In the genomic region with DNA sequence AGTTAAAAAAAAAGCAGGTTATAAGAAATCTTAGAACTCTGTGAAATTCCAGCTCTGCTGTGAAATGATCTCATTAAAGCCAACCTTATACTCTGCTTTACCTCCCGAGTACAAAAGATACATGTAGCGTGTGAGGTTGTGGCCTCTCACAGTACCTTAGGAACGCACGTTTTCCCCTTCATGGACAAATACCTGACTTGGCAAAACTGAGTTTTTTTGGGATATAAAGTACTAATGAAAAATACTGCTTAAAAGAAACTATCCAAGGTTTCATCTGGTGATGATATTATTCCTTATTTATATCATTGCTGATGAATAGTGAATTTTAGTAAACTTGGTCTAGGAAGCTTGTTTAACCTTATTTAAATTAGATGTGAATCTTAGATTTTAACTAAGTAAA, we compare ENCODE assay signal across 23 cellular contexts. TPM values are rescaled to one million over a fixed set of nuclear protein-coding genes. Genes with fewer than 3 reads are reported as not detected.
DNase-seq lines count a peak whose midpoint lies in the region; ATAC-seq, FAIRE-seq and TF ChIP-seq lines count a peak whose summit lies in the region.
"Had no signal": no experiment of that assay in that cellular context is flagged by ENCODE, and none has a peak within 500 bp of the region (broad histone marks: within the 10 kb centered on the region; RNA-seq: fewer than 3 reads in every experiment).

No MANE protein-coding gene starts in this region.

- TF ChIP-seq CTCF in HepG2 (CRISPR knock-in tag; IDR thresholded peaks at IDR 0.05) (no peak), right lobe of liver (IDR thresholded peaks at IDR 0.05) (no peak), GM23338 (conservative IDR thresholded peaks at IDR 0.05; ENCODE audit: low read depth in 2 of 2) (no peak), K562 (IDR thresholded peaks at IDR 0.05 in 2 of 3, conservative IDR thresholded peaks at IDR 0.05 in 1 of 3; ENCODE audit: insufficient read depth in 2 of 3, low read depth in 1 of 3, low read length in 3 of 3) (no peak), Caco-2 (IDR thresholded peaks at IDR 0.05; ENCODE audit: insufficient read depth in 1 of 2, low read depth in 1 of 2, low read length in 1 of 2, severe bottlenecking in 1 of 2, unreplicated experiment in 1 of 2) (no peak)

- H3K9me2 ChIP-seq in GM23338 (ENCODE audit: insufficient read depth), result no peaks in the 10 kb centered on the region

- WGBS in HepG2 (ENCODE audit: low lambda C conversion rate), result 97% methylated on average over 4 of the region's 4 CpGs
- WGBS in right lobe of liver (ENCODE audit: insufficient coverage, low coverage, low lambda C conversion rate, missing lambda C conversion rate), result 75% methylated on average over 4 of the region's 4 CpGs
- 57% methylated on average over 4 of the region's 4 CpGs for WGBS in K562 (ENCODE audit: insufficient coverage, low coverage, missing lambda C conversion rate)

- POLR2A ChIA-PET in activated CD4-positive, alpha-beta T cell treated with anti-CD3 and anti-CD28 coated beads, Interleukin-2, amount 10 ng/mL, durations not matched to agents 7 days and 5 days (lab: Charles Lee), result no interaction called here
- POLR2A ChIA-PET in HepG2 (lab: Yijun Ruan, JAX), result interaction anchor here (1.7 kb wide), 1 partner anchor 50 kb away, joined by 5 read pairs; the partner anchor contains the start of gene WWC2
- POLR2A ChIA-PET in K562 (lab: Yijun Ruan, JAX), result no interaction called here
- POLR2A ChIA-PET in Caco-2 (lab: Charles Lee), result no interaction called here

- no peak overlapping the region for H3K4me3 ChIP-seq in HepG2 (replicated peaks in 1 of 3; ENCODE audit: insufficient read depth in 1 of 3, low read depth in 2 of 3, low read length in 3 of 3)
- H3K4me3 ChIP-seq in right lobe of liver, result no peak overlapping the region
- H3K4me3 ChIP-seq in GM23338, result no peak overlapping the region
- H3K4me3 ChIP-seq in K562, result no peak overlapping the region
- H3K4me3 ChIP-seq in Caco-2 (ENCODE audit: low read depth, low read length), result no peak overlapping the region
- H3K4me3 ChIP-seq: BLaER1, GM12878 had no signal

- TF ChIP-seq RAD21 in HepG2 (CRISPR knock-in tag; IDR thresholded peaks at IDR 0.05) (no peak), K562 (CRISPR knock-in tag; conservative IDR thresholded peaks at IDR 0.05 in 1 of 2, IDR thresholded peaks at IDR 0.05 in 1 of 2) (no peak)

- H2AFZ ChIP-seq in HepG2 (ENCODE audit: low read length), result no peak overlapping the region
- H2AFZ ChIP-seq in GM23338, result no peak overlapping the region
- no peak overlapping the region for H2AFZ ChIP-seq in K562 (ENCODE audit: low read depth, low read length)

- H3K9me3 Mint-ChIP-seq in activated CD4-positive, alpha-beta T cell treated with anti-CD3 and anti-CD28 coated beads, Interleukin-2, amount 10 ng/mL, durations not matched to agents 24 days and 14 days, result no peaks in the 10 kb centered on the region
- no peaks in the 10 kb centered on the region for H3K9me3 Mint-ChIP-seq in activated CD4-positive, alpha-beta T cell treated with anti-CD3 and anti-CD28 coated beads, Interleukin-2, amount 10 ng/mL, durations not matched to agents 7 days and 5 days
- H3K9me3 Mint-ChIP-seq in GM23338, result no peaks in the 10 kb centered on the region
- H3K9me3 Mint-ChIP-seq in Caco-2 (ENCODE audit: unreplicated experiment), result no peaks in the 10 kb centered on the region
- H3K9me3 Mint-ChIP-seq: CD14-positive monocyte; CD4-positive, alpha-beta memory T cell; CD4-positive, CD25-positive, alpha-beta regulatory T cell; CD8-positive, alpha-beta memory T cell had no signal

- CTCF ChIA-PET in activated CD4-positive, alpha-beta T cell treated with anti-CD3 and anti-CD28 coated beads, Interleukin-2, amount 10 ng/mL, durations not matched to agents 7 days and 5 days (lab: Charles Lee), result interaction anchor here (0.7 kb wide), 1 partner anchor 325 kb away, joined by 4 read pairs; no protein-coding TSS in a partner anchor
- CTCF ChIA-PET in HepG2 (lab: Yijun Ruan, JAX; ENCODE audit: low intra/inter-chr PET ratio, low total read pairs), result no interaction called here
- CTCF ChIA-PET in K562 (lab: Yijun Ruan, JAX; ENCODE audit: low intra/inter-chr PET ratio), result no interaction called here
- CTCF ChIA-PET in Caco-2 (lab: Charles Lee), result no interaction called here

- H3K9ac ChIP-seq in HepG2 (ENCODE audit: insufficient read depth, low read depth, low read length) (no peak overlapping the region), K562 (ENCODE audit: insufficient read depth in 1 of 2, low read depth in 2 of 2, low read length in 2 of 2) (no peak overlapping the region)
- H3K9ac ChIP-seq: BLaER1 had no signal

- no peak overlapping the region for H3K4me3 Mint-ChIP-seq in activated CD4-positive, alpha-beta T cell treated with anti-CD3 and anti-CD28 coated beads, Interleukin-2, amount 10 ng/mL, durations not matched to agents 24 days and 14 days
- H3K4me3 Mint-ChIP-seq in activated CD4-positive, alpha-beta T cell treated with anti-CD3 and anti-CD28 coated beads, Interleukin-2, amount 10 ng/mL, durations not matched to agents 7 days and 5 days, result no peak overlapping the region
- H3K4me3 Mint-ChIP-seq in GM23338 (no peak overlapping the region), Caco-2 (ENCODE audit: unreplicated experiment) (no peak overlapping the region)
- H3K4me3 Mint-ChIP-seq: CD14-positive monocyte; CD4-positive, alpha-beta memory T cell; CD4-positive, CD25-positive, alpha-beta regulatory T cell; CD8-positive, alpha-beta memory T cell had no signal

- H3K27ac Mint-ChIP-seq in activated CD4-positive, alpha-beta T cell treated with anti-CD3 and anti-CD28 coated beads, Interleukin-2, amount 10 ng/mL, durations not matched to agents 24 days and 14 days, result no peak overlapping the region
- no peak overlapping the region for H3K27ac Mint-ChIP-seq in activated CD4-positive, alpha-beta T cell treated with anti-CD3 and anti-CD28 coated beads, Interleukin-2, amount 10 ng/mL, durations not matched to agents 7 days and 5 days
- no peak overlapping the region for H3K27ac Mint-ChIP-seq in GM23338
- H3K27ac Mint-ChIP-seq in Caco-2 (ENCODE audit: unreplicated experiment), result no peak overlapping the region
- H3K27ac Mint-ChIP-seq: CD14-positive monocyte; CD4-positive, alpha-beta memory T cell; CD4-positive, CD25-positive, alpha-beta regulatory T cell had no signal

- H3K9me1 ChIP-seq in K562 (ENCODE audit: control insufficient read depth, insufficient read depth, low read length), result no peaks in the 10 kb centered on the region

- H3K4me1 ChIP-seq in HepG2 (ENCODE audit: insufficient read depth, low read length), result peaks cover 63% of the 10 kb centered on the region
- H3K4me1 ChIP-seq in right lobe of liver, result peaks cover 0 to 18% (median 5%) of the 10 kb centered on the region in 4 donors
- peaks cover 28% of the 10 kb centered on the region for H3K4me1 ChIP-seq in GM23338 (ENCODE audit: insufficient read depth)
- peaks cover 0 to 14% of the 10 kb centered on the region in 2 experiments; a peak in 4 of 5 replicates for H3K4me1 ChIP-seq in K562 (replicated peaks in 1 of 2; ENCODE audit: control insufficient read depth in 2 of 2, insufficient read depth in 2 of 2, low read length in 2 of 2)
- H3K4me1 ChIP-seq in Caco-2, result peaks cover 32% of the 10 kb centered on the region

- H3K79me2 ChIP-seq in HepG2 (ENCODE audit: insufficient read depth, low read length), result peaks cover 81% of the 10 kb centered on the region
- H3K79me2 ChIP-seq in GM23338 (replicated peaks; ENCODE audit: insufficient read depth), result peaks cover 100% of the 10 kb centered on the region
- H3K79me2 ChIP-seq in K562 (ENCODE audit: control insufficient read depth, insufficient read depth, low read length), result peaks cover 7% of the 10 kb centered on the region; the same call in 1 of the 3 replicates

- H3K27ac ChIP-seq in HepG2 (ENCODE audit: extremely low read length, insufficient read depth, low read length), result no peak overlapping the region
- H3K27ac ChIP-seq in right lobe of liver, result no peak overlapping the region
- H3K27ac ChIP-seq in GM23338 (ENCODE audit: low read depth), result peak overlapping the region; percentile 63; the same call in 1 of the 2 replicates
- H3K27ac ChIP-seq in K562 (ENCODE audit: extremely low read depth, low read depth, low read length), result no peak overlapping the region
- H3K27ac ChIP-seq: 22Rv1, BLaER1 had no signal

- H3K4me2 ChIP-seq in HepG2 (ENCODE audit: low read depth, low read length), result no peak overlapping the region
- H3K4me2 ChIP-seq in GM23338, result no peak overlapping the region
- no peak overlapping the region for H3K4me2 ChIP-seq in K562 (ENCODE audit: insufficient read depth, low read length)
- H3K4me2 ChIP-seq: BLaER1 had no signal

- H3F3A ChIP-seq in GM23338 (replicated peaks; ENCODE audit: low read depth), result no peaks in the 10 kb centered on the region

- H4K20me1 ChIP-seq in HepG2 (ENCODE audit: insufficient read depth, low read length), result peaks cover 41% of the 10 kb centered on the region
- H4K20me1 ChIP-seq in GM23338 (replicated peaks; ENCODE audit: insufficient read depth), result peaks cover 43% of the 10 kb centered on the region
- peaks cover 4% of the 10 kb centered on the region for H4K20me1 ChIP-seq in K562 (replicated peaks; ENCODE audit: control insufficient read depth, insufficient read depth, low read length)

- H3K9me3 ChIP-seq in HepG2 (ENCODE audit: low read length) (no peaks in the 10 kb centered on the region), right lobe of liver (no peaks in the 10 kb centered on the region), K562 (replicated peaks; ENCODE audit: control insufficient read depth, insufficient read depth, low read depth, low read length) (no peaks in the 10 kb centered on the region), Caco-2 (0 out of 2 replicates have a peak, but pooled peaks cover 2% of the 10 kb centered on the region)
- H3K9me3 ChIP-seq: BE2C, BLaER1 had no signal

- no peaks in the 10 kb centered on the region for H3K27me3 ChIP-seq in HepG2 (ENCODE audit: control insufficient read depth in 1 of 2, insufficient read depth in 2 of 2, low read length in 2 of 2)
- no peaks in the 10 kb centered on the region for H3K27me3 ChIP-seq in right lobe of liver
- H3K27me3 ChIP-seq in GM23338 (ENCODE audit: insufficient read depth), result no peaks in the 10 kb centered on the region
- no peaks in the 10 kb centered on the region for H3K27me3 ChIP-seq in K562 (ENCODE audit: control insufficient read depth in 2 of 2, insufficient read depth in 2 of 2, low read length in 2 of 2)
- no peaks in the 10 kb centered on the region for H3K27me3 ChIP-seq in Caco-2 (replicated peaks; ENCODE audit: control insufficient read depth, insufficient read depth, low read length)
- H3K27me3 ChIP-seq: BE2C, BLaER1 had no signal

- H3K27me3 Mint-ChIP-seq in activated CD4-positive, alpha-beta T cell treated with anti-CD3 and anti-CD28 coated beads, Interleukin-2, amount 10 ng/mL, durations not matched to agents 24 days and 14 days, result peaks cover 7% of the 10 kb centered on the region
- H3K27me3 Mint-ChIP-seq in activated CD4-positive, alpha-beta T cell treated with anti-CD3 and anti-CD28 coated beads, Interleukin-2, amount 10 ng/mL, durations not matched to agents 7 days and 5 days, result no peaks in the 10 kb centered on the region
- H3K27me3 Mint-ChIP-seq in GM23338 (ENCODE audit: insufficient read depth, low read depth, poor library complexity) (peaks cover 2% of the 10 kb centered on the region), Caco-2 (ENCODE audit: insufficient read depth, unreplicated experiment) (no peaks in the 10 kb centered on the region)

- H3K36me3 ChIP-seq in HepG2 (replicated peaks in 1 of 2; ENCODE audit: control insufficient read depth in 1 of 2, insufficient read depth in 2 of 2, low read length in 2 of 2) (no peaks in the 10 kb centered on the region), right lobe of liver (no peaks in the 10 kb centered on the region), GM23338 (ENCODE audit: insufficient read depth) (no peaks in the 10 kb centered on the region), K562 (ENCODE audit: control insufficient read depth, insufficient read depth, low read length) (no peaks in the 10 kb centered on the region), Caco-2 (ENCODE audit: control insufficient read depth, insufficient read depth, low read length) (no peaks in the 10 kb centered on the region)
- H3K36me3 ChIP-seq: BE2C, BLaER1 had no signal

- ATAC-seq in HepG2, result no peak
- no peak for ATAC-seq in right lobe of liver
- no peak for ATAC-seq in GM23338
- no peak for ATAC-seq in K562
- ATAC-seq: GM12878 had no signal

- in situ Hi-C loops in HepG2 (cut with HindIII; ENCODE audit: extremely low pct_ligation_motif_present, low pct_unique_long_range_greater_than_20kb), result no loop called here
- in situ Hi-C loops in K562 (cut with MboI), result no loop called here

- DNase-seq in activated CD4-positive, alpha-beta T cell treated with anti-CD3 and anti-CD28 coated beads, Interleukin-2, amount 10 ng/mL, durations not matched to agents 24 days and 14 days, result peak; percentile 13
- DNase-seq in activated CD4-positive, alpha-beta T cell treated with anti-CD3 and anti-CD28 coated beads, Interleukin-2, amount 10 ng/mL, durations not matched to agents 7 days and 5 days, result no peak
- DNase-seq in HepG2 (ENCODE audit: low spot score), result no peak
- no peak for DNase-seq in right lobe of liver
- DNase-seq in GM23338 (ENCODE audit: low spot score), result no peak
- DNase-seq in K562 (ENCODE audit: extremely low read depth in 1 of 4, low spot score in 3 of 4), result no peak
- no peak for DNase-seq in GM19240 (ENCODE audit: insufficient read length, low spot score)
- no peak for DNase-seq in Caco-2
- DNase-seq: ACHN; BE2C; Calu3; CD4-positive, alpha-beta memory T cell; CD4-positive, CD25-positive, alpha-beta regulatory T cell; CD8-positive, alpha-beta memory T cell; COR-L47; DMS79 treated with DMSO at 0.1 percent for 48 hours; GDM1 had no signal

- BruUV-seq in HepG2 (replicated peaks; lab: Mats Ljungman, UMichigan), result no TSS peak
- no TSS peak for BruUV-seq in K562 (replicated peaks; lab: Mats Ljungman, UMichigan)
- no TSS peak for BruUV-seq in Caco-2 (replicated peaks; lab: Mats Ljungman, UMichigan)

- TF ChIP-seq EP300 in HepG2 (IDR thresholded peaks at IDR 0.05; ENCODE audit: low read depth in 2 of 2, low read length in 2 of 2) (no peak), HepG2 (CRISPR knock-in tag; IDR thresholded peaks at IDR 0.05; ENCODE audit: borderline replicate concordance) (no peak), K562 (IDR thresholded peaks at IDR 0.05; ENCODE audit: low read length) (no peak)

- no peaks in the 10 kb centered on the region for H3K4me1 Mint-ChIP-seq in activated CD4-positive, alpha-beta T cell treated with anti-CD3 and anti-CD28 coated beads, Interleukin-2, amount 10 ng/mL, durations not matched to agents 24 days and 14 days
- no peaks in the 10 kb centered on the region for H3K4me1 Mint-ChIP-seq in activated CD4-positive, alpha-beta T cell treated with anti-CD3 and anti-CD28 coated beads, Interleukin-2, amount 10 ng/mL, durations not matched to agents 7 days and 5 days
- peaks cover 34% of the 10 kb centered on the region for H3K4me1 Mint-ChIP-seq in GM23338
- peaks cover 20% of the 10 kb centered on the region for H3K4me1 Mint-ChIP-seq in Caco-2 (ENCODE audit: low read depth, unreplicated experiment)
- H3K4me1 Mint-ChIP-seq: CD14-positive monocyte had no signal

- intact Hi-C loops in activated CD4-positive, alpha-beta T cell treated with anti-CD3 and anti-CD28 coated beads, Interleukin-2, amount 10 ng/mL, durations not matched to agents 24 days and 14 days (cut with micrococcal nuclease), result no loop called here
- intact Hi-C loops in HepG2 (cut with micrococcal nuclease; ENCODE audit: unreplicated experiment) (no loop called here), right lobe of liver (cut with DNase I) (no loop called here), K562 (cut with micrococcal nuclease) (no loop called here), Caco-2 (cut with micrococcal nuclease; ENCODE audit: unreplicated experiment) (no loop called here)

- FAIRE-seq in HepG2 (lab: Jason Lieb, UNC) (no peak), K562 (lab: Jason Lieb, UNC) (no peak)
- FAIRE-seq: D721Med, GM12878, GM19239 had no signal

- no peak for TF ChIP-seq POLR2A in HepG2 (IDR thresholded peaks at IDR 0.05; ENCODE audit: insufficient read depth in 1 of 2, low read depth in 2 of 2, low read length in 2 of 2)
- TF ChIP-seq POLR2A in right lobe of liver (IDR thresholded peaks at IDR 0.05), result no peak
- TF ChIP-seq POLR2A in K562 (conservative IDR thresholded peaks at IDR 0.05), result no peak

- H3K36me3 Mint-ChIP-seq in activated CD4-positive, alpha-beta T cell treated with anti-CD3 and anti-CD28 coated beads, Interleukin-2, amount 10 ng/mL, durations not matched to agents 24 days and 14 days (ENCODE audit: low read depth), result no peaks in the 10 kb centered on the region
- no peaks in the 10 kb centered on the region for H3K36me3 Mint-ChIP-seq in activated CD4-positive, alpha-beta T cell treated with anti-CD3 and anti-CD28 coated beads, Interleukin-2, amount 10 ng/mL, durations not matched to agents 7 days and 5 days (ENCODE audit: low read depth)
- H3K36me3 Mint-ChIP-seq in GM23338 (ENCODE audit: low read depth) (no peaks in the 10 kb centered on the region), Caco-2 (ENCODE audit: insufficient read depth, unreplicated experiment) (peaks cover 13% of the 10 kb centered on the region)
- H3K36me3 Mint-ChIP-seq: CD14-positive monocyte; CD4-positive, alpha-beta memory T cell; CD4-positive, CD25-positive, alpha-beta regulatory T cell; CD8-positive, alpha-beta memory T cell had no signal

RNA-seq across cellular contexts. Expression of gene WWC2, which starts 48.9 kb away (rescaled TPM):
- total RNA-seq in activated CD4-positive, alpha-beta T cell treated with anti-CD3 and anti-CD28 coated beads, Interleukin-2, amount 10 ng/mL, durations not matched to agents 24 days and 14 days, result 0.40 and 0.45 TPM in 2 replicates
- under 1 TPM; 0.25 to 0.52 TPM for total RNA-seq in activated CD4-positive, alpha-beta T cell treated with anti-CD3 and anti-CD28 coated beads, Interleukin-2, amount 10 ng/mL, durations not matched to agents 7 days and 5 days
- total RNA-seq in HepG2 (2016; rRNA removed; fragmentation: Illumina TruSeq; extraction: Trizol) (40.0 and 44.6 TPM in 2 replicates), right lobe of liver (10 to 100 TPM; 19.5 to 48.9 (median 34.4) TPM), K562 (2014; rRNA removed) (19.3 and 21.1 TPM in 2 replicates), K562 (2014; rRNA removed; fragmentation: Illumina TruSeq; extraction: Trizol) (21.6 and 25.9 TPM in 2 replicates), K562 (2015; rRNA removed; fragmentation: Illumina TruSeq; extraction: Trizol) (23.8 and 25.5 TPM in 2 replicates), K562 (2021) (36.8 and 39.4 TPM in 2 replicates), Caco-2 (2022) (120 and 126 TPM in 2 replicates)
- 9.4 and 9.9 TPM in 2 replicates for total RNA-seq in HepG2 (2016; cell fraction: cytosol; rRNA removed; fragmentation: Illumina TruSeq; extraction: Trizol; ENCODE audit: low read depth)
- total RNA-seq in HepG2 (2016; cell fraction: insoluble cytoplasmic fraction; rRNA removed; fragmentation: Illumina TruSeq; extraction: Trizol), result 39.3 and 44.7 TPM in 2 replicates
- total RNA-seq in HepG2 (2016; cell fraction: membrane; rRNA removed; fragmentation: Illumina TruSeq; extraction: Trizol), result 20.4 and 25.6 TPM in 2 replicates
- total RNA-seq in HepG2 (2016; cell fraction: nucleus; rRNA removed; fragmentation: Illumina TruSeq; extraction: Trizol), result 53.6 and 60.5 TPM in 2 replicates
- polyA plus RNA-seq in HepG2 (2011; rRNA removed) (39.9 and 50.1 TPM in 2 replicates), GM23338 (2016; fragmentation: Nextera tagmentation; extraction: Ambion mirVana) (48.9 and 50.5 TPM in 2 replicates), K562 (2011; rRNA removed) (3.7 and 11.8 TPM in 2 replicates), K562 (2014; fragmentation: Illumina TruSeq; extraction: Trizol) (18.9 and 19.6 TPM in 2 replicates), K562 (2014; fragmentation: Nextera tagmentation; extraction: Ambion mirVana) (1 to 10 TPM; 3.9 to 5.6 TPM), K562 (2014; rRNA removed) (13.1 and 13.6 TPM in 2 replicates)
- polyA plus RNA-seq in HepG2 (2011; cell fraction: cytosol; rRNA removed), result 28.1 and 30.9 TPM in 2 replicates
- 89.9 and 101 TPM in 2 replicates for polyA plus RNA-seq in HepG2 (2011; cell fraction: nucleus; rRNA removed)
- 43.9 and 54.9 TPM in 2 replicates for polyA plus RNA-seq in HepG2 (2012)
- 0.82 and 1.0 TPM in 2 replicates for polyA plus RNA-seq in HepG2 (2016; cell fraction: cytosol; fragmentation: Illumina TruSeq; extraction: Trizol; ENCODE audit: low read depth)
- polyA plus RNA-seq in HepG2 (2016; cell fraction: insoluble cytoplasmic fraction; fragmentation: Illumina TruSeq; extraction: Trizol; ENCODE audit: low read depth), result 26.2 and 27.1 TPM in 2 replicates
- polyA plus RNA-seq in HepG2 (2016; cell fraction: membrane; fragmentation: Illumina TruSeq; extraction: Trizol; ENCODE audit: low read depth), result 5.2 and 6.2 TPM in 2 replicates
- polyA plus RNA-seq in HepG2 (2016; cell fraction: nucleus; fragmentation: Illumina TruSeq; extraction: Trizol; ENCODE audit: insufficient read depth, low read depth), result 41.4 and 50.5 TPM in 2 replicates
- polyA minus RNA-seq in HepG2 (2011; rRNA and poly(A)+ RNA removed; ENCODE audit: low replicate concordance), result 11.7 and 43.0 TPM in 2 replicates
- 33.9 and 36.8 TPM in 2 replicates for polyA minus RNA-seq in HepG2 (2011; cell fraction: cytosol; rRNA and poly(A)+ RNA removed)
- 200 and 232 TPM in 2 replicates for polyA minus RNA-seq in HepG2 (2011; cell fraction: nucleus; rRNA and poly(A)+ RNA removed)
- 64.7 and 74.2 TPM in 2 replicates for total RNA-seq in GM23338 (2014; rRNA removed; shearing (Covaris generic))
- 4.6 and 29.4 TPM in 2 replicates for total RNA-seq in K562 (2011; cell fraction: chromatin; rRNA removed; ENCODE audit: low replicate concordance)
- total RNA-seq in K562 (2011; cell fraction: nucleolus; rRNA removed), result 2.0 and 3.8 TPM in 2 replicates
- 9.3 and 9.9 TPM in 2 replicates for total RNA-seq in K562 (2011; cell fraction: nucleoplasm; rRNA removed)
- polyA plus RNA-seq in K562 (2011; cell fraction: cytosol; rRNA removed), result 1.2 and 6.5 TPM in 2 replicates
- polyA plus RNA-seq in K562 (2011; cell fraction: nucleus; rRNA removed), result 5.6 and 25.8 TPM in 2 replicates
- polyA plus RNA-seq in K562 (2012), result 11.4 and 14.0 TPM in 2 replicates
- 5.0 and 26.1 TPM in 2 replicates for polyA minus RNA-seq in K562 (2011; rRNA and poly(A)+ RNA removed)
- polyA minus RNA-seq in K562 (2011; cell fraction: cytosol; rRNA and poly(A)+ RNA removed), result 2.3 and 15.6 TPM in 2 replicates
- polyA minus RNA-seq in K562 (2011; cell fraction: nucleus; rRNA and poly(A)+ RNA removed), result 5.1 and 31.1 TPM in 2 replicates
